ENCODE assay signal across 10 cellular contexts in the genomic region with DNA sequence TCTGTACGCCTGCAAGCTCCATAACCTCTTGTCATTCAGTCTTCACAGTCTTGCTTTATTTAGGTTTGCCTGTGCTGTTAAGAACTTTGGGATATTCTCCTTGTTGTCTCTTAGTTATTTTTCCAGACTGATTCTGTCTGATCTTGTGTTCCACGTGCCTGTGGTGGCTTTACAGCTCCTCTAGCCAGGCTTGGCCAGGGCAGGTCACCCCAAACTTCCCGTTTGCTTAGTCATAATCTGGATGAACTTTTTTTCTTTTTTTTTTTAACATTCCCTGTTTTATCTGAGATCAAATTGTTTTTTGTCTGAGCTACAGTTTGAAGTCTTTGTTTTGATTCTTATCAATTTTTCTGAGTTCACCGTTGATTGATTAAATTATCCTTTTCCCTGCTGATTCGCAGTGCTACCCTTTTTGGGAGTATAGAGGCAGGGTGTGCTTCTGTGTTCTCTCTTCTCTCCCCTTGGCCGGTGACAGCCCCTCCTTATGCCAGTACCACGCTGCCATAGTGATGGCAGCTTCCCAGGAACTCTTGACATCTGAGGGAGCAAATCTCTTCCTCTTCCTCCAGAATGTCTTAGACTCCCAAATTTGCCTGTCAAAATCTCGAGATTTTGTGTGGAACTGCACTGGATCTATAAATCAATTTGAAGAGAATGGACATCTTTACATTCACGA. TPM values are rescaled to one million over a fixed set of nuclear protein-coding genes. Genes with fewer than 3 reads are reported as not detected.
A peak's percentile ranks its signal among the peaks of the same experiment; 100 is the strongest.
DNase-seq lines count a peak whose midpoint lies in the region; ATAC-seq and TF ChIP-seq lines count a peak whose summit lies in the region.
"Had no signal": no experiment of that assay in that cellular context is flagged by ENCODE, and none has a peak within 500 bp of the region (broad histone marks: within the 10 kb centered on the region; RNA-seq: fewer than 3 reads in every experiment).

No MANE protein-coding gene starts in this region.

- intact Hi-C loops in ascending aorta (cut with DNase I): loop anchor here (5.0 kb wide), 2 partner anchors 294 to 496 kb away; a partner anchor contains a TSS
- intact Hi-C loops in lower lobe of right lung (cut with DNase I): no loop called here

- TF ChIP-seq CTCF in HFF-Myc (IDR thresholded peaks at IDR 0.05; ENCODE audit: low read depth, low read length, missing control alignments) (no peak), ascending aorta (IDR thresholded peaks at IDR 0.05) (no peak), lower lobe of right lung (IDR thresholded peaks at IDR 0.05) (no peak)

- H3K27ac ChIP-seq in ascending aorta (peak overlapping the region; percentile 38 to 39), lower lobe of right lung (peak overlapping the region; percentile 5)

- H3K36me3 ChIP-seq in ascending aorta (no peaks in the 10 kb centered on the region), lower lobe of right lung (no peaks in the 10 kb centered on the region)

- H3K9me3 ChIP-seq in ascending aorta: no peaks in the 10 kb centered on the region
- H3K9me3 ChIP-seq in lower lobe of right lung: no peaks in the 10 kb centered on the region

- H3K27me3 ChIP-seq in ascending aorta (no peaks in the 10 kb centered on the region), lower lobe of right lung (ENCODE audit: low read depth) (no peaks in the 10 kb centered on the region)

- H3K4me3 ChIP-seq in HFF-Myc (replicated peaks; ENCODE audit: low read depth, low read length) (peak overlapping the region; percentile 59), ascending aorta (peak overlapping the region; percentile 69 to 83), lower lobe of right lung (peak overlapping the region; percentile 70)

- no peak for ATAC-seq in lower lobe of right lung
- ATAC-seq in HG03442 (IDR thresholded peaks at IDR 0.05; ENCODE audit: unreplicated experiment): no peak

- DNase-seq in AG08395 (ENCODE audit: low spot score) (peak; percentile 73), HFF-Myc (ENCODE audit: extremely low read depth, low read depth) (no peak), ascending aorta (ENCODE audit: low spot score in 2 of 2) (no peak), lower lobe of right lung (no peak), DMS153 treated with DMSO at 0.1 percent for 48 hours (lab: John Stamatoyannopoulos, UW; ENCODE audit: unreplicated experiment) (no peak), amniotic stem cell (lab: John Stamatoyannopoulos, UW) (no peak), midbrain (lab: John Stamatoyannopoulos, UW) (no peak)
- DNase-seq: cortex of kidney, NCI-H146 had no signal

- H3K4me1 ChIP-seq in ascending aorta (peaks cover 0 to 39% of the 10 kb centered on the region in 2 donors), lower lobe of right lung (peaks cover 73% of the 10 kb centered on the region)

RNA-seq across cellular contexts. Expression of a gene that starts 2.5 kb away (rescaled TPM):
- total RNA-seq in ascending aorta (82.0 TPM), lower lobe of right lung (162 TPM)
